ENCODE assay signal across 10 cellular contexts in genomic region chr12:10717410-10717809, GRCh38. TPM values are rescaled to one million over a fixed set of nuclear protein-coding genes. Genes with fewer than 3 reads are reported as not detected.
DNase-seq lines count a peak whose midpoint lies in the region; ATAC-seq and TF ChIP-seq lines count a peak whose summit lies in the region.
"Had no signal": no experiment of that assay in that cellular context is flagged by ENCODE, and none has a peak within 500 bp of the region (broad histone marks: within the 10 kb centered on the region; RNA-seq: fewer than 3 reads in every experiment).

No MANE protein-coding gene starts in this region.

- no peak overlapping the region for H3K27ac ChIP-seq in effector memory CD4-positive, alpha-beta T cell (ENCODE audit: insufficient read depth, low read length, poor library complexity, severe bottlenecking)

- H3K4me1 ChIP-seq in mucosa of descending colon (ENCODE audit: low read depth) = peaks cover 39% of the 10 kb centered on the region
- H3K4me1 ChIP-seq in effector memory CD4-positive, alpha-beta T cell (ENCODE audit: control insufficient read depth, insufficient read depth, low read length, poor library complexity, severe bottlenecking) = peaks cover 10% of the 10 kb centered on the region

- peak; percentile 37 for DNase-seq in EH (ENCODE audit: low read depth)
- DNase-seq in SW480 (ENCODE audit: low spot score) = peak; percentile 38
- DNase-seq in fibroblast of villous mesenchyme (ENCODE audit: low read depth) = peak; percentile 71
- peak; percentile 50 for DNase-seq in renal cortical epithelial cell (ENCODE audit: low read depth)
- DNase-seq in ecto neural progenitor cell (ENCODE audit: low spot score) = no peak
- no peak for DNase-seq in mucosa of descending colon
- no peak for DNase-seq in effector memory CD4-positive, alpha-beta T cell
- DNase-seq: activated T-cell treated with anti-CD3 and anti-CD28 coated beads, Interleukin-2, amount 50 U/mL, for 72 hours; NCI-H1694 treated with DMSO at 0.1 percent for 48 hours had no signal

- no peak for ATAC-seq in GM18909 (IDR thresholded peaks at IDR 0.05; ENCODE audit: poor library complexity, unreplicated experiment)
- ATAC-seq in mucosa of descending colon = no peak
- ATAC-seq: activated T-cell treated with anti-CD3 and anti-CD28 coated beads, Interleukin-2, amount 50 U/mL, for 72 hours had no signal

- TF ChIP-seq CTCF in fibroblast of villous mesenchyme (IDR thresholded peaks at IDR 0.05; ENCODE audit: insufficient read depth, low read depth, low read length) (no peak), mucosa of descending colon (IDR thresholded peaks at IDR 0.05) (no peak)

- intact Hi-C loops in mucosa of descending colon (cut with DNase I, micrococcal nuclease) = no loop called here

- H3K4me3 ChIP-seq in fibroblast of villous mesenchyme (ENCODE audit: low read depth, low read length) (no peak overlapping the region), mucosa of descending colon (no peak overlapping the region)
- no peak overlapping the region for H3K4me3 ChIP-seq in effector memory CD4-positive, alpha-beta T cell (ENCODE audit: insufficient read depth, low read depth, low read length, poor library complexity, severe bottlenecking)

- H3K27me3 ChIP-seq in effector memory CD4-positive, alpha-beta T cell (replicated peaks; ENCODE audit: control insufficient read depth, insufficient read depth, low read length, poor library complexity, severe bottlenecking) = peaks cover 4% of the 10 kb centered on the region

- H3K9me3 ChIP-seq in mucosa of descending colon = no peaks in the 10 kb centered on the region
- H3K9me3 ChIP-seq in effector memory CD4-positive, alpha-beta T cell (ENCODE audit: control insufficient read depth, low read length) = no peaks in the 10 kb centered on the region

- no peaks in the 10 kb centered on the region for H3K36me3 ChIP-seq in mucosa of descending colon (ENCODE audit: low read depth)
- no peaks in the 10 kb centered on the region for H3K36me3 ChIP-seq in effector memory CD4-positive, alpha-beta T cell (ENCODE audit: control insufficient read depth, insufficient read depth, low read length)

RNA-seq across cellular contexts. Expression of gene YBX3, which starts 5.7 kb away (rescaled TPM):
- 88.9 and 104 TPM in 2 replicates for total RNA-seq in fibroblast of villous mesenchyme
- 67.6 and 163 TPM in 2 replicates for total RNA-seq in renal cortical epithelial cell
- total RNA-seq in mucosa of descending colon = 100 to 1,000 TPM; 120 to 373 (median 193) TPM

RNA-seq across cellular contexts. Expression of gene STYK1, which starts 43.6 kb away (rescaled TPM):
- under 0.01 and 0.86 TPM in 2 replicates for total RNA-seq in fibroblast of villous mesenchyme
- total RNA-seq in renal cortical epithelial cell = 2.6 and 4.3 TPM in 2 replicates
- total RNA-seq in mucosa of descending colon = 10 to 100 TPM; 19.9 to 37.6 (median 28.0) TPM

Comparison
In these comparisons a context has a peak if more than half of its experiments do, and no peak if none do; other contexts are left out.
1. DNase-seq: peak in EH (single experiment), SW480 (single experiment), fibroblast of villous mesenchyme (single experiment) and renal cortical epithelial cell (single experiment); none in ecto neural progenitor cell (single experiment), mucosa of descending colon (0 of 3) and effector memory CD4-positive, alpha-beta T cell (0 of 3).